23 cellular contexts compared by ENCODE assay signal in genomic region chr11:70305501-70305900, GRCh38. TPM values are rescaled to one million over a fixed set of nuclear protein-coding genes. Genes with fewer than 3 reads are reported as not detected.
A peak's percentile ranks its signal among the peaks of the same experiment; 100 is the strongest.
DNase-seq lines count a peak whose midpoint lies in the region; ATAC-seq and TF ChIP-seq lines count a peak whose summit lies in the region.
"Had no signal": no experiment of that assay in that cellular context is flagged by ENCODE, and none has a peak within 500 bp of the region (broad histone marks: within the 10 kb centered on the region; RNA-seq: fewer than 3 reads in every experiment).

No MANE protein-coding gene starts in this region.

- intact Hi-C loops in Caco-2 (cut with micrococcal nuclease; ENCODE audit: unreplicated experiment) (no loop called here), PC-3 (cut with micrococcal nuclease) (no loop called here), spleen (cut with DNase I; ENCODE audit: low total_unique reads) (no loop called here)

- 92 to 97% (median 94%) methylated on average over 3 of the region's 3 CpGs for WGBS in spleen, 5 donors

- TF ChIP-seq CTCF in Caco-2 (IDR thresholded peaks at IDR 0.05; ENCODE audit: insufficient read depth in 1 of 2, low read depth in 1 of 2, low read length in 1 of 2, severe bottlenecking in 1 of 2, unreplicated experiment in 1 of 2) (no peak), PC-3 (conservative IDR thresholded peaks at IDR 0.05; ENCODE audit: low read depth, low read length) (no peak), epithelial cell of esophagus (IDR thresholded peaks at IDR 0.05; ENCODE audit: insufficient read depth, low read depth, low read length, missing control alignments) (no peak), spleen (IDR thresholded peaks at IDR 0.05 in 8 of 11, conservative IDR thresholded peaks at IDR 0.05 in 3 of 11) (no peak)

- peaks cover 82% of the 10 kb centered on the region for H3K79me2 ChIP-seq in PC-3 (ENCODE audit: low read length)

- H3K4me1 Mint-ChIP-seq in Caco-2 (ENCODE audit: low read depth, unreplicated experiment): peaks cover 51% of the 10 kb centered on the region
- peaks cover 3% of the 10 kb centered on the region for H3K4me1 Mint-ChIP-seq in activated T-helper 17 cell treated with anti-CD3 and anti-CD28 coated beads, Interleukin-2, amount 50 U/mL, for 72 hours
- H3K4me1 Mint-ChIP-seq: B cell had no signal

- ATAC-seq in PC-3: peak; percentile 34
- no peak for ATAC-seq in activated T-helper 17 cell treated with anti-CD3 and anti-CD28 coated beads, Interleukin-2, amount 50 U/mL, for 72 hours (replicated peaks)
- ATAC-seq: A549; CD8-positive, alpha-beta T cell; Right ventricle myocardium inferior; SK-N-SH treated with all-trans-retinoic acid at 6 μM for 48 hours had no signal

- H3K4me1 ChIP-seq in Caco-2 (peaks cover 50% of the 10 kb centered on the region), PC-3 (ENCODE audit: insufficient read depth, low read length) (peaks cover 35% of the 10 kb centered on the region), spleen (peaks cover 0 to 32% (median 12%) of the 10 kb centered on the region in 6 donors)
- H3K4me1 ChIP-seq: HAP-1, SJCRH30 had no signal

- in situ Hi-C loops in ACHN (cut with HindIII; ENCODE audit: low pct_ligation_motif_present, low pct_unique_long_range_greater_than_20kb, low sequenced_read_pairs): no loop called here

- peaks cover 24% of the 10 kb centered on the region for H3F3A ChIP-seq in PC-3 (ENCODE audit: low read length, unreplicated experiment)

- H3K4me3 ChIP-seq in Caco-2 (ENCODE audit: low read depth, low read length): no peak overlapping the region
- H3K4me3 ChIP-seq in PC-3 (ENCODE audit: low read length): no peak overlapping the region
- no peak overlapping the region for H3K4me3 ChIP-seq in epithelial cell of esophagus (ENCODE audit: low read length)
- no peak overlapping the region for H3K4me3 ChIP-seq in spleen
- H3K4me3 ChIP-seq: A549, HAP-1, SJCRH30 had no signal

- H3K27me3 Mint-ChIP-seq in Caco-2 (ENCODE audit: insufficient read depth, unreplicated experiment): no peaks in the 10 kb centered on the region
- no peaks in the 10 kb centered on the region for H3K27me3 Mint-ChIP-seq in activated T-helper 17 cell treated with anti-CD3 and anti-CD28 coated beads, Interleukin-2, amount 50 U/mL, for 72 hours
- H3K27me3 Mint-ChIP-seq: B cell had no signal

- no peaks in the 10 kb centered on the region for H3K9me2 ChIP-seq in PC-3 (replicated peaks; ENCODE audit: low read length)

- H2AFZ ChIP-seq in PC-3 (ENCODE audit: low read length): no peak overlapping the region

- H3K9me3 ChIP-seq in Caco-2: no peaks in the 10 kb centered on the region
- H3K9me3 ChIP-seq in PC-3 (ENCODE audit: low read length): no peaks in the 10 kb centered on the region
- no peaks in the 10 kb centered on the region for H3K9me3 ChIP-seq in spleen
- H3K9me3 ChIP-seq: A549, HAP-1, SJCRH30 had no signal

- H3K9me3 Mint-ChIP-seq in Caco-2 (ENCODE audit: unreplicated experiment): no peaks in the 10 kb centered on the region
- no peaks in the 10 kb centered on the region for H3K9me3 Mint-ChIP-seq in activated T-helper 17 cell treated with anti-CD3 and anti-CD28 coated beads, Interleukin-2, amount 50 U/mL, for 72 hours
- H3K9me3 Mint-ChIP-seq: CD8-positive, alpha-beta T cell had no signal

- H3K36me3 ChIP-seq in Caco-2 (ENCODE audit: control insufficient read depth, insufficient read depth, low read length) (0 out of 2 replicates have a peak, but pooled peaks cover 2% of the 10 kb centered on the region), PC-3 (ENCODE audit: low read depth, low read length) (peaks cover 26% of the 10 kb centered on the region), spleen (peaks cover 0 to 96% (median 4%) of the 10 kb centered on the region in 6 donors)
- H3K36me3 ChIP-seq: HAP-1 had no signal

- TF ChIP-seq POLR2A in spleen (IDR thresholded peaks at IDR 0.05): no peak

- BruUV-seq in Caco-2 (replicated peaks; lab: Mats Ljungman, UMichigan) (no TSS peak), PC-3 (replicated peaks; lab: Mats Ljungman, UMichigan) (no TSS peak)

- POLR2A ChIA-PET in Caco-2 (lab: Charles Lee) (no interaction called here), PC-3 (lab: Charles Lee; ENCODE audit: unreplicated experiment) (no interaction called here)

- H3K4me3 Mint-ChIP-seq in Caco-2 (ENCODE audit: unreplicated experiment): no peak overlapping the region
- H3K4me3 Mint-ChIP-seq in activated T-helper 17 cell treated with anti-CD3 and anti-CD28 coated beads, Interleukin-2, amount 50 U/mL, for 72 hours: no peak overlapping the region
- H3K4me3 Mint-ChIP-seq: B cell; CD8-positive, alpha-beta T cell had no signal

- CTCF ChIA-PET in Caco-2 (lab: Charles Lee) (no interaction called here), PC-3 (lab: Charles Lee) (no interaction called here)

- H3K27me3 ChIP-seq in Caco-2 (replicated peaks; ENCODE audit: control insufficient read depth, insufficient read depth, low read length): no peaks in the 10 kb centered on the region
- H3K27me3 ChIP-seq in PC-3 (ENCODE audit: low read length): no peaks in the 10 kb centered on the region
- H3K27me3 ChIP-seq in spleen (replicated peaks in 1 of 7): no peaks in the 10 kb centered on the region
- H3K27me3 ChIP-seq: SJCRH30 had no signal

- H3K4me2 ChIP-seq in PC-3 (ENCODE audit: low read length): peak overlapping the region; percentile 41
- H3K4me2 ChIP-seq: A549 had no signal

- H3K9ac ChIP-seq in PC-3 (ENCODE audit: low read length): no peak overlapping the region

- DNase-seq in Caco-2 (no peak), EL (peak; percentile 28), PC-3 (peak; percentile 69), epithelial cell of esophagus (ENCODE audit: low read depth) (peak; percentile 8), ACHN (no peak), spleen (no peak)
- DNase-seq: CD8-positive, alpha-beta T cell; DMS79 treated with DMSO at 0.1 percent for 48 hours; GOT3; KBM-7; MM.1S; NCI-H1694 treated with DMSO at 0.1 percent for 48 hours; NCI-H2081; NCI-H2227 treated with DMSO at 0.1 percent for 48 hours; NCI-H69; SJCRH30 had no signal

- peak overlapping the region; percentile 91 for H3K27ac Mint-ChIP-seq in Caco-2 (ENCODE audit: unreplicated experiment)
- no peak overlapping the region for H3K27ac Mint-ChIP-seq in activated T-helper 17 cell treated with anti-CD3 and anti-CD28 coated beads, Interleukin-2, amount 50 U/mL, for 72 hours
- H3K27ac Mint-ChIP-seq: B cell had no signal

- H4K20me1 ChIP-seq in PC-3 (ENCODE audit: low read length): no peaks in the 10 kb centered on the region; the same call in 1 of the 2 replicates

- peaks cover 75% of the 10 kb centered on the region for H3K36me3 Mint-ChIP-seq in Caco-2 (ENCODE audit: insufficient read depth, unreplicated experiment)
- peaks cover 49% of the 10 kb centered on the region for H3K36me3 Mint-ChIP-seq in activated T-helper 17 cell treated with anti-CD3 and anti-CD28 coated beads, Interleukin-2, amount 50 U/mL, for 72 hours (ENCODE audit: low read depth)

- H3K27ac ChIP-seq in PC-3 (ENCODE audit: low read length) (peak overlapping the region; percentile 69), spleen (no peak overlapping the region)
- H3K27ac ChIP-seq: A549, C4-2B, SJCRH30 had no signal

RNA-seq across cellular contexts. Expression of gene PPFIA1, which starts 35.0 kb away (rescaled TPM):
- total RNA-seq in Caco-2 (2022) (148 TPM in 2 replicates), PC-3 (2014; rRNA removed) (57.5 and 71.1 TPM in 2 replicates), spleen (10 to 100 TPM; 46.1 to 73.5 (median 64.6) TPM)
- total RNA-seq in activated T-helper 17 cell treated with anti-CD3 and anti-CD28 coated beads, Interleukin-2, amount 50 U/mL, for 72 hours: 10 to 100 TPM; 34.0 to 44.5 TPM
- 10 to 100 TPM in 2 of 3 donors, 1 to 10 TPM in 1; 7.6 to 18.4 (median 18.3) TPM for polyA plus RNA-seq in spleen

Comparison
In these comparisons a context has a peak if more than half of its experiments do, and no peak if none do; other contexts are left out.
1. DNase-seq: peak in EL (single experiment), PC-3 (single experiment) and epithelial cell of esophagus (single experiment); none in Caco-2 (0 of 2), ACHN (single experiment) and spleen (single experiment).